ENCODE assay signal across 11 cellular contexts in the genomic region with DNA sequence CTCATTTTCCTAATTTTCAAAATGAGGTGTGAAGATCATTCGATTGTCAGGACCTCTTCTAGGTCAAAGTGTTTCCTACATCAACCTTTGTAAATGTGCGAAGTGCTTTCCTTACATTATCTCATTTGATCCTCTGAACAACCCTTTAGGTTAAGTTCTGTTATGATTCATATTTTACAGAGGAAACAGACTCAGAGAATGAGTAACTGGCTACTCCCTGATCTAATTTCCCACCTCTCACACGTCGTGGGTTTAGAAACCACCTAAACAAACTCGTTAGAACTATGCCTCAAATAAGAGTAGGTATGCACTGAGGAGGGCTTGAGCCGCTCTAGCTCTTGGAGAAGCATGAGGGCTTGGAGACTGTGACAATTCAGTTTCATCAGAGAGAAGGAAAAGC.
DNase-seq lines count a peak whose midpoint lies in the region; ATAC-seq, FAIRE-seq and TF ChIP-seq lines count a peak whose summit lies in the region.
"Had no signal": no experiment of that assay in that cellular context is flagged by ENCODE, and none has a peak within 500 bp of the region (broad histone marks: within the 10 kb centered on the region; RNA-seq: fewer than 3 reads in every experiment).

No MANE protein-coding gene starts in this region.

- POLR2A ChIA-PET in GM12878 (lab: Charles Lee), result no interaction called here

- no peak overlapping the region for H2BK5ac ChIP-seq in trophoblast cell (ENCODE audit: low read depth, low read length, poor library complexity)

- H3K18ac ChIP-seq in trophoblast cell (ENCODE audit: low read length), result no peak overlapping the region

- no peak overlapping the region for H2BK120ac ChIP-seq in trophoblast cell (ENCODE audit: insufficient read depth, low read length, poor library complexity)

- H4K91ac ChIP-seq in trophoblast cell (ENCODE audit: low read depth, low read length), result no peak overlapping the region

- H3K9me3 Mint-ChIP-seq in stimulated activated naive B cell treated with anti-CD40 and anti-IgM and Interleukin-4, amounts not matched to agents 10 μg/mL and 1 μg/mL and 100 μg/mL, for 72 hours, result peaks cover 3 to 4% of the 10 kb centered on the region in 2 donors

- H4K8ac ChIP-seq in trophoblast cell (ENCODE audit: low read depth, low read length), result no peak overlapping the region

- H4K20me1 ChIP-seq in GM12878 (ENCODE audit: control insufficient read depth, insufficient read depth), result no peaks in the 10 kb centered on the region
- H4K20me1 ChIP-seq in hepatocyte (ENCODE audit: insufficient read depth, poor library complexity, severe bottlenecking), result no peaks in the 10 kb centered on the region

- SMC1A ChIA-PET in GM12878 (lab: Charles Lee; ENCODE audit: uncharacterized antibody, unreplicated experiment), result interaction anchor here (1.5 to 2.2 kb wide), 2 partner anchors 14 to 86 kb away, joined by 4 to 5 read pairs; no protein-coding TSS in a partner anchor

- H3K36me3 ChIP-seq in GM12878 (ENCODE audit: control insufficient read depth in 2 of 2, insufficient read depth in 2 of 2, low read length in 1 of 2), result no peaks in the 10 kb centered on the region
- no peaks in the 10 kb centered on the region for H3K36me3 ChIP-seq in uterus
- no peaks in the 10 kb centered on the region for H3K36me3 ChIP-seq in trophoblast cell (ENCODE audit: control insufficient read depth in 1 of 2, insufficient read depth in 2 of 2, low read length in 2 of 2)
- H3K36me3 ChIP-seq in hepatocyte (replicated peaks; ENCODE audit: insufficient read depth, low read depth), result no peaks in the 10 kb centered on the region

- H2AK5ac ChIP-seq in trophoblast cell (ENCODE audit: low read length), result no peak overlapping the region

- no peak for TF ChIP-seq CTCF in GM12878 (IDR thresholded peaks at IDR 0.05 in 2 of 3, conservative IDR thresholded peaks at IDR 0.05 in 1 of 3; ENCODE audit: control insufficient read depth in 2 of 3, extremely low read depth in 1 of 3, insufficient read depth in 1 of 3, low read depth in 3 of 3, low read length in 3 of 3)
- TF ChIP-seq CTCF in uterus (IDR thresholded peaks at IDR 0.05), result no peak
- TF ChIP-seq CTCF in hepatocyte (IDR thresholded peaks at IDR 0.05; ENCODE audit: poor library complexity), result no peak

- H3K27me3 ChIP-seq in GM12878 (replicated peaks in 1 of 2; ENCODE audit: control insufficient read depth in 2 of 2, insufficient read depth in 2 of 2, low read length in 1 of 2), result no peaks in the 10 kb centered on the region
- H3K27me3 ChIP-seq in uterus, result no peaks in the 10 kb centered on the region
- H3K27me3 ChIP-seq in trophoblast cell (ENCODE audit: insufficient read depth, low read length), result no peaks in the 10 kb centered on the region
- H3K27me3 ChIP-seq in hepatocyte, result no peaks in the 10 kb centered on the region

- no peaks in the 10 kb centered on the region for H3K36me3 Mint-ChIP-seq in stimulated activated naive B cell treated with anti-CD40 and anti-IgM and Interleukin-4, amounts not matched to agents 10 μg/mL and 1 μg/mL and 100 μg/mL, for 72 hours

- H3K27me3 Mint-ChIP-seq in stimulated activated naive B cell treated with anti-CD40 and anti-IgM and Interleukin-4, amounts not matched to agents 10 μg/mL and 1 μg/mL and 100 μg/mL, for 72 hours, result peaks cover 0 to 6% of the 10 kb centered on the region in 2 donors

- peaks cover 6% of the 10 kb centered on the region for H3K79me1 ChIP-seq in trophoblast cell (ENCODE audit: low read length)

- H3K9ac ChIP-seq in GM12878 (ENCODE audit: control insufficient read depth, insufficient read depth, low read length), result no peak overlapping the region
- H3K9ac ChIP-seq in trophoblast cell (ENCODE audit: low read length), result no peak overlapping the region
- H3K9ac ChIP-seq: KMS-11 had no signal

- no peak overlapping the region for H3K4ac ChIP-seq in trophoblast cell (ENCODE audit: low read depth, low read length)

- H3K4me3 ChIP-seq in GM12878 (no peak overlapping the region), uterus (no peak overlapping the region), trophoblast cell (ENCODE audit: low read depth, low read length) (no peak overlapping the region), hepatocyte (no peak overlapping the region)
- H3K4me3 ChIP-seq: coronary artery had no signal

- no peak overlapping the region for H3K27ac Mint-ChIP-seq in stimulated activated naive B cell treated with anti-CD40 and anti-IgM and Interleukin-4, amounts not matched to agents 10 μg/mL and 1 μg/mL and 100 μg/mL, for 72 hours

- TF ChIP-seq POLR2A in GM12878 (IDR thresholded peaks at IDR 0.05; ENCODE audit: low read depth, low read length), result no peak
- no peak for TF ChIP-seq POLR2A in uterus (IDR thresholded peaks at IDR 0.05)

- no peak overlapping the region for H2AFZ ChIP-seq in GM12878 (ENCODE audit: control insufficient read depth, low read depth, low read length)
- H2AFZ ChIP-seq in trophoblast cell (ENCODE audit: insufficient read depth, low read length, poor library complexity), result no peak overlapping the region
- no peak overlapping the region for H2AFZ ChIP-seq in hepatocyte

- no TSS peak for BruUV-seq in GM12878 (replicated peaks; lab: Mats Ljungman, UMichigan)

- H3K9me3 ChIP-seq in GM12878 (replicated peaks; ENCODE audit: control insufficient read depth, insufficient read depth, low read length) (no peaks in the 10 kb centered on the region), uterus (no peaks in the 10 kb centered on the region), trophoblast cell (ENCODE audit: insufficient read depth, low read depth, low read length) (no peaks in the 10 kb centered on the region), hepatocyte (ENCODE audit: low read depth) (no peaks in the 10 kb centered on the region)

- intact Hi-C loops in GM12878 (cut with micrococcal nuclease; ENCODE audit: unreplicated experiment), result no loop called here
- intact Hi-C loops in uterus (cut with DNase I; ENCODE audit: low total_unique reads), result no loop called here

- CTCF ChIA-PET in GM12878 (lab: Yijun Ruan, JAX), result interaction anchor here (2.2 kb wide), 1 partner anchor 14 kb away, joined by 9 read pairs; no protein-coding TSS in a partner anchor

- H3K4me1 ChIP-seq in GM12878 (ENCODE audit: control insufficient read depth, insufficient read depth, low read length), result no peaks in the 10 kb centered on the region
- no peaks in the 10 kb centered on the region for H3K4me1 ChIP-seq in uterus
- H3K4me1 ChIP-seq in trophoblast cell (ENCODE audit: control insufficient read depth in 1 of 2, insufficient read depth in 2 of 2, low read length in 2 of 2), result peaks cover 0 to 2% of the 10 kb centered on the region in 2 experiments
- H3K4me1 ChIP-seq in hepatocyte (ENCODE audit: insufficient read depth), result no peaks in the 10 kb centered on the region

- WGBS in GM12878 (ENCODE audit: insufficient coverage, insufficient replicate concordance, low lambda C conversion rate, missing lambda C conversion rate), result 15% methylated on average over 6 of the region's 6 CpGs
- WGBS in trophoblast cell (ENCODE audit: extremely low coverage, insufficient coverage, insufficient read length), result no CpG with 5 or more reads among the region's 6 CpGs
- 72% methylated on average over 6 of the region's 6 CpGs for WGBS in hepatocyte (ENCODE audit: low lambda C conversion rate, missing lambda C conversion rate)

- no peak overlapping the region for H3K23ac ChIP-seq in trophoblast cell (ENCODE audit: low read length)

- TF ChIP-seq RAD21 in GM12878 (IDR thresholded peaks at IDR 0.05; ENCODE audit: insufficient read depth, low read depth, low read length), result no peak

- ATAC-seq in GM12878, result peak; percentile 68
- peak; percentile 43 to 64 for ATAC-seq in stimulated activated naive B cell treated with anti-CD40 and anti-IgM and Interleukin-4, amounts not matched to agents 10 μg/mL and 1 μg/mL and 100 μg/mL, for 72 hours (replicated peaks)

- H3K79me2 ChIP-seq in GM12878 (ENCODE audit: control insufficient read depth, insufficient read depth, low read length) (no peaks in the 10 kb centered on the region), trophoblast cell (ENCODE audit: control insufficient read depth, insufficient read depth, low read length, poor library complexity) (no peaks in the 10 kb centered on the region), hepatocyte (no peaks in the 10 kb centered on the region)

- no peak overlapping the region for H3K14ac ChIP-seq in trophoblast cell (ENCODE audit: low read length)

- DNase-seq in activated T-cell treated with anti-CD3 and anti-CD28 coated beads for 48 hours (ENCODE audit: low read depth) (peak; percentile 23), activated T-cell treated with anti-CD3 and anti-CD28 coated beads for 4 hours (no peak), HS-5 (ENCODE audit: low read depth) (peak; percentile 49), GM12878 (ENCODE audit: low read depth, low spot score) (no peak), uterus (no peak), trophoblast cell (no peak), hepatocyte (ENCODE audit: low spot score) (no peak)
- DNase-seq in stimulated activated naive B cell treated with anti-CD40 and anti-IgM and Interleukin-4, amounts not matched to agents 10 μg/mL and 1 μg/mL and 100 μg/mL, for 72 hours, result no peak
- DNase-seq: NCI-H446 had no signal

- H3K4me2 ChIP-seq in GM12878 (ENCODE audit: control insufficient read depth, insufficient read depth) (no peak overlapping the region), trophoblast cell (ENCODE audit: low read length) (no peak overlapping the region), hepatocyte (no peak overlapping the region)
- H3K4me2 ChIP-seq: KMS-11 had no signal

- no peak overlapping the region for H3K4me3 Mint-ChIP-seq in stimulated activated naive B cell treated with anti-CD40 and anti-IgM and Interleukin-4, amounts not matched to agents 10 μg/mL and 1 μg/mL and 100 μg/mL, for 72 hours

- TF ChIP-seq EP300 in GM12878 (IDR thresholded peaks at IDR 0.05; ENCODE audit: borderline replicate concordance in 1 of 2, control insufficient read depth in 1 of 2, low read depth in 2 of 2, low read length in 2 of 2), result no peak

- H3K4me1 Mint-ChIP-seq in stimulated activated naive B cell treated with anti-CD40 and anti-IgM and Interleukin-4, amounts not matched to agents 10 μg/mL and 1 μg/mL and 100 μg/mL, for 72 hours, result peaks cover 8 to 20% of the 10 kb centered on the region in 2 donors

- no peak for FAIRE-seq in GM12878 (lab: Jason Lieb, UNC)

- no peak overlapping the region for H4K12ac ChIP-seq in trophoblast cell (ENCODE audit: low read depth, low read length)

- no peaks in the 10 kb centered on the region for H3K9me2 ChIP-seq in hepatocyte (replicated peaks; ENCODE audit: insufficient read depth)

- RAD21 ChIA-PET in GM12878 (lab: Charles Lee; ENCODE audit: unreplicated experiment), result interaction anchor here (1.5 kb wide), 1 partner anchor 36 kb away, joined by 3 read pairs; no protein-coding TSS in a partner anchor

- no peak overlapping the region for H2BK12ac ChIP-seq in trophoblast cell (ENCODE audit: low read length)

- in situ Hi-C loops in GM12878 (cut with MboI), result no loop called here

- no peak overlapping the region for H3K27ac ChIP-seq in GM12878 (ENCODE audit: control insufficient read depth, insufficient read depth)
- no peak overlapping the region for H3K27ac ChIP-seq in uterus
- no peak overlapping the region for H3K27ac ChIP-seq in trophoblast cell (ENCODE audit: low read depth, low read length)
- H3K27ac ChIP-seq in hepatocyte, result no peak overlapping the region
- H3K27ac ChIP-seq: coronary artery, KMS-11 had no signal

TF ChIP-seq in GM12878, 131 proteins besides CTCF, POLR2A, EP300 and RAD21 (continues in another document):
- no peak for TF ChIP-seq SPI1 (IDR thresholded peaks at IDR 0.05; ENCODE audit: borderline replicate concordance, insufficient read depth, low read depth, low read length)

Comparison
In these comparisons a context has a peak if more than half of its experiments do, and no peak if none do; other contexts are left out.
1. DNase-seq: peak in activated T-cell treated with anti-CD3 and anti-CD28 coated beads for 48 hours (single experiment) and HS-5 (single experiment); none in activated T-cell treated with anti-CD3 and anti-CD28 coated beads for 4 hours (single experiment), GM12878 (single experiment), stimulated activated naive B cell treated with anti-CD40 and anti-IgM and Interleukin-4, amounts not matched to agents 10 μg/mL and 1 μg/mL and 100 μg/mL, for 72 hours (single experiment), uterus (0 of 2), trophoblast cell (0 of 2) and hepatocyte (single experiment).